Comparison of ENCODE assay signal across 23 cellular contexts in genomic region chr20:38831049-38831691, GRCh38. TPM values are rescaled to one million over a fixed set of nuclear protein-coding genes. Genes with fewer than 3 reads are reported as not detected.
DNase-seq lines count a peak whose midpoint lies in the region; ATAC-seq, FAIRE-seq and TF ChIP-seq lines count a peak whose summit lies in the region.
"Had no signal": no experiment of that assay in that cellular context is flagged by ENCODE, and none has a peak within 500 bp of the region (broad histone marks: within the 10 kb centered on the region; RNA-seq: fewer than 3 reads in every experiment).

No MANE protein-coding gene starts in this region.

- H3K9me3 Mint-ChIP-seq in T-helper 2 cell treated with Interferon-gamma antibody and Interleukin-4, amounts not matched to agents 5 μg/mL and 100 μg/mL, for 36 hours: no peaks in the 10 kb centered on the region
- no peaks in the 10 kb centered on the region for H3K9me3 Mint-ChIP-seq in naive B cell
- H3K9me3 Mint-ChIP-seq: activated naive CD4-positive, alpha-beta T cell treated with anti-CD3 and anti-CD28 coated beads, Interleukin-2, amount 50 U/mL, for 72 hours; brain had no signal

- H3K27ac ChIP-seq in angular gyrus (ENCODE audit: low read depth, low read length): peak overlapping the region; percentile 6
- H3K27ac ChIP-seq: prostate gland, vagina had no signal

- no peaks in the 10 kb centered on the region for H3K27me3 Mint-ChIP-seq in T-helper 2 cell treated with Interferon-gamma antibody and Interleukin-4, amounts not matched to agents 5 μg/mL and 100 μg/mL, for 36 hours (ENCODE audit: low read depth)
- H3K27me3 Mint-ChIP-seq in naive B cell: no peaks in the 10 kb centered on the region

- no peak overlapping the region for H3K4me3 Mint-ChIP-seq in T-helper 2 cell treated with Interferon-gamma antibody and Interleukin-4, amounts not matched to agents 5 μg/mL and 100 μg/mL, for 36 hours
- H3K4me3 Mint-ChIP-seq in naive B cell: no peak overlapping the region
- H3K4me3 Mint-ChIP-seq: brain had no signal

- ATAC-seq in naive B cell (ENCODE audit: low read depth in 2 of 2) (no peak), HG03520 (IDR thresholded peaks at IDR 0.05; ENCODE audit: unreplicated experiment) (no peak)

- no peak for FAIRE-seq in GM12891 (lab: Jason Lieb, UNC)
- FAIRE-seq: frontal cortex, H54, small intestine had no signal

- 0 out of 2 replicates have a peak, but pooled peaks have one; percentile 12 for TF ChIP-seq POLR2A in GM12891 (IDR thresholded peaks at IDR 0.05; ENCODE audit: low read depth, low read length)

- H3K36me3 Mint-ChIP-seq in T-helper 2 cell treated with Interferon-gamma antibody and Interleukin-4, amounts not matched to agents 5 μg/mL and 100 μg/mL, for 36 hours (ENCODE audit: low read depth): peaks cover 69% of the 10 kb centered on the region
- H3K36me3 Mint-ChIP-seq in naive B cell: peaks cover 7 to 21% of the 10 kb centered on the region in 2 donors
- H3K36me3 Mint-ChIP-seq: brain had no signal

- peaks cover 68% of the 10 kb centered on the region for H3K4me1 Mint-ChIP-seq in T-helper 2 cell treated with Interferon-gamma antibody and Interleukin-4, amounts not matched to agents 5 μg/mL and 100 μg/mL, for 36 hours (ENCODE audit: low read depth)
- H3K4me1 Mint-ChIP-seq in naive B cell: peaks cover 60 to 84% (median 69%) of the 10 kb centered on the region in 3 donors

- H3K27ac Mint-ChIP-seq in T-helper 2 cell treated with Interferon-gamma antibody and Interleukin-4, amounts not matched to agents 5 μg/mL and 100 μg/mL, for 36 hours: peak overlapping the region; percentile 63
- H3K27ac Mint-ChIP-seq in naive B cell: peak overlapping the region; percentile 14 to 88 (median 75)
- H3K27ac Mint-ChIP-seq: brain had no signal

- DNase-seq in T-helper 2 cell treated with Interferon-gamma antibody and Interleukin-4, amounts not matched to agents 5 μg/mL and 100 μg/mL, for 36 hours (ENCODE audit: low spot score): no peak
- DNase-seq in T-helper 2 cell (no peak), GM12891 (ENCODE audit: insufficient read length, low spot score) (no peak), naive B cell (no peak), NCI-H1694 (lab: John Stamatoyannopoulos, UW) (no peak), NCI-H128 (lab: John Stamatoyannopoulos, UW; ENCODE audit: unreplicated experiment) (no peak)
- DNase-seq: activated CD4-positive, CD25-positive, alpha-beta regulatory T cell; erythroblast; kidney glomerular epithelial cell; NCI-H1436; NCI-H82; SHP77 treated with DMSO at 0.1 percent for 48 hours; small intestine; stimulated activated CD4-positive, alpha-beta T cell treated with anti-CD3 and anti-CD28 coated beads, Interleukin-4, amount 100 ng/mL, for 1 hour had no signal

TF ChIP-seq in GM12891, 5 proteins besides CTCF, POLR2A, EP300 and RAD21:
- TF ChIP-seq TAF1 (IDR thresholded peaks at IDR 0.05; ENCODE audit: low read depth, low read length): no peak

RNA-seq across cellular contexts. Expression of gene PPP1R16B, which starts 25.7 kb away (rescaled TPM):
- 60.8 TPM for polyA plus RNA-seq in GM12891 (2012; ENCODE audit: low read depth, missing spikeins)
- 10 to 100 TPM; 22.1 to 54.6 (median 38.4) TPM for polyA plus RNA-seq in naive B cell (ENCODE audit: low read depth in 6 of 6)
- polyA plus RNA-seq: BJ had no signal
